In genomic region chr5:79224275-79224984, GRCh38 we compare ENCODE assay signal across 1 cellular context.
TF ChIP-seq lines count a peak whose summit lies in the region.

No MANE protein-coding gene starts in this region.

TF ChIP-seq in K562, 482 proteins besides CTCF, POLR2A, EP300 and RAD21 (continued from another document):
- TF ChIP-seq YY1 (IDR thresholded peaks at IDR 0.05; ENCODE audit: borderline replicate concordance in 1 of 3, control insufficient read depth in 1 of 3, extremely low read depth in 1 of 3, insufficient read depth in 3 of 3, insufficient read length in 1 of 3, insufficient replicate concordance in 2 of 3, low read depth in 1 of 3, low read length in 2 of 3) (no peak), GTF2B (IDR thresholded peaks at IDR 0.05; ENCODE audit: extremely low read depth, insufficient read length) (no peak), ZNF766 (CRISPR knock-in tag; conservative IDR thresholded peaks at IDR 0.05) (peak; percentile 41; the same call in 1 of the 2 replicates), PTRF (tag; IDR thresholded peaks at IDR 0.05) (0 out of 2 replicates have a peak, but pooled peaks have one; percentile 32), NR2C2 (CRISPR knock-in tag; IDR thresholded peaks at IDR 0.05) (no peak), NR2C2 (tag; IDR thresholded peaks at IDR 0.05) (peak; percentile 69; the same call in 1 of the 2 replicates), CGGBP1 (CRISPR knock-in tag; IDR thresholded peaks at IDR 0.05) (no peak), SUPT5H (IDR thresholded peaks at IDR 0.05) (no peak), ESRRA (IDR thresholded peaks at IDR 0.05; ENCODE audit: borderline replicate concordance, low read depth) (peak; percentile 22; the same call in 1 of the 2 replicates)
